In genomic region chr19:7068599-7068998, GRCh38 we compare ENCODE assay signal across 6 cellular contexts. TPM values are rescaled to one million over a fixed set of nuclear protein-coding genes. Genes with fewer than 3 reads are reported as not detected.
DNase-seq lines count a peak whose midpoint lies in the region; ATAC-seq, FAIRE-seq and TF ChIP-seq lines count a peak whose summit lies in the region.

No MANE protein-coding gene starts in this region.

- peak overlapping the region; percentile 69; the same call in 1 of the 2 replicates for H3K4me2 ChIP-seq in GM12878 (ENCODE audit: control insufficient read depth, insufficient read depth)

- H3K4me3 ChIP-seq in HUES48 (ENCODE audit: low read depth, low read length) (peak overlapping the region; percentile 52), GM12878 (peak overlapping the region; percentile 14; the same call in 1 of the 2 replicates)

- 34% methylated on average over 6 of the region's 6 CpGs for WGBS in GM12878 (ENCODE audit: insufficient coverage, insufficient replicate concordance, low lambda C conversion rate, missing lambda C conversion rate)

- CTCF ChIA-PET in GM12878 (lab: Yijun Ruan, JAX) = interaction anchor here (1.0 to 2.5 kb wide), 9 partner anchors 13 to 329 kb away, joined by 3 to 6 read pairs (median 4); no protein-coding TSS in a partner anchor

- H3K36me3 ChIP-seq in HUES48 (ENCODE audit: control insufficient read depth, insufficient read depth, low read length) = peaks cover 20% of the 10 kb centered on the region
- peaks cover 6 to 12% of the 10 kb centered on the region in 2 experiments for H3K36me3 ChIP-seq in GM12878 (ENCODE audit: control insufficient read depth in 2 of 2, insufficient read depth in 2 of 2, low read length in 1 of 2)

- no peak for TF ChIP-seq POLR2A in GM12878 (IDR thresholded peaks at IDR 0.05; ENCODE audit: low read depth, low read length)

- peaks cover 21% of the 10 kb centered on the region for H3K36me3 Mint-ChIP-seq in osteocyte (ENCODE audit: unreplicated experiment)

- TF ChIP-seq RAD21 in GM12878 (IDR thresholded peaks at IDR 0.05; ENCODE audit: insufficient read depth, low read depth, low read length) = no peak

- DNase-seq in GM12878 (ENCODE audit: low read depth, low spot score) = no peak
- DNase-seq in osteocyte (ENCODE audit: extremely low spot score, unreplicated experiment) = no peak
- no peak for DNase-seq in NCI-H1694 (lab: John Stamatoyannopoulos, UW)
- DNase-seq in NCI-H1436 (lab: John Stamatoyannopoulos, UW) = no peak
- DNase-seq in NCI-H510A treated with DMSO at 0.1 percent for 48 hours (lab: John Stamatoyannopoulos, UW) = no peak

- H3K27me3 ChIP-seq in HUES48 (ENCODE audit: control insufficient read depth, insufficient read depth, low read length) (no peaks in the 10 kb centered on the region), GM12878 (replicated peaks in 1 of 2; ENCODE audit: control insufficient read depth in 2 of 2, insufficient read depth in 2 of 2, low read length in 1 of 2) (no peaks in the 10 kb centered on the region)

- SMC1A ChIA-PET in GM12878 (lab: Charles Lee; ENCODE audit: uncharacterized antibody, unreplicated experiment) = interaction anchor here (0.8 to 2.8 kb wide), 9 partner anchors 29 to 707 kb away, joined by 3 to 13 read pairs (median 4); partner anchors contain the start of genes ALKBH7 and CLPP

- H3K9ac ChIP-seq in HUES48 (ENCODE audit: low read depth, low read length) = no peak overlapping the region
- no peak overlapping the region for H3K9ac ChIP-seq in GM12878 (ENCODE audit: control insufficient read depth, insufficient read depth, low read length)

- H3K4me3 Mint-ChIP-seq in osteocyte (ENCODE audit: unreplicated experiment) = peak overlapping the region; percentile 95

- H2AFZ ChIP-seq in GM12878 (ENCODE audit: control insufficient read depth, low read depth, low read length) = peak overlapping the region; percentile 86

- H3K27me3 Mint-ChIP-seq in osteocyte (ENCODE audit: unreplicated experiment) = no peaks in the 10 kb centered on the region

- no peak for FAIRE-seq in GM12878 (lab: Jason Lieb, UNC)

- intact Hi-C loops in GM12878 (cut with micrococcal nuclease; ENCODE audit: unreplicated experiment) = no loop called here

- H3K9me3 ChIP-seq in HUES48 (ENCODE audit: control insufficient read depth, insufficient read depth, low read length) (peaks cover 24% of the 10 kb centered on the region), GM12878 (replicated peaks; ENCODE audit: control insufficient read depth, insufficient read depth, low read length) (peaks cover 3% of the 10 kb centered on the region; the same call in 2 of the 3 replicates)

- H3K9me3 Mint-ChIP-seq in osteocyte (ENCODE audit: unreplicated experiment) = no peaks in the 10 kb centered on the region

- H3K27ac Mint-ChIP-seq in osteocyte (ENCODE audit: unreplicated experiment) = peak overlapping the region; percentile 95

- no peak overlapping the region for H3K27ac ChIP-seq in HUES48 (ENCODE audit: low read depth, low read length)
- no peak overlapping the region for H3K27ac ChIP-seq in GM12878 (ENCODE audit: control insufficient read depth, insufficient read depth)

- POLR2A ChIA-PET in GM12878 (lab: Charles Lee) = interaction anchor here (0.6 to 1.9 kb wide), 10 partner anchors 17 to 264 kb away, joined by 3 to 14 read pairs (median 4); no protein-coding TSS in a partner anchor

- peaks cover 24% of the 10 kb centered on the region for H3K4me1 Mint-ChIP-seq in osteocyte (ENCODE audit: unreplicated experiment)

- no peak for TF ChIP-seq CTCF in GM12878 (IDR thresholded peaks at IDR 0.05 in 2 of 3, conservative IDR thresholded peaks at IDR 0.05 in 1 of 3; ENCODE audit: control insufficient read depth in 2 of 3, extremely low read depth in 1 of 3, insufficient read depth in 1 of 3, low read depth in 3 of 3, low read length in 3 of 3)
- TF ChIP-seq CTCF in osteocyte (IDR thresholded peaks at IDR 0.05) = no peak

- TF ChIP-seq EP300 in GM12878 (IDR thresholded peaks at IDR 0.05; ENCODE audit: borderline replicate concordance in 1 of 2, control insufficient read depth in 1 of 2, low read depth in 2 of 2, low read length in 2 of 2) = no peak

- peaks cover 4% of the 10 kb centered on the region; the same call in 1 of the 2 replicates for H3K4me1 ChIP-seq in HUES48 (ENCODE audit: control insufficient read depth, insufficient read depth, low read length)
- no peaks in the 10 kb centered on the region for H3K4me1 ChIP-seq in GM12878 (ENCODE audit: control insufficient read depth, insufficient read depth, low read length)

- BruUV-seq in GM12878 (replicated peaks; lab: Mats Ljungman, UMichigan) = no TSS peak

- RAD21 ChIA-PET in GM12878 (lab: Charles Lee; ENCODE audit: unreplicated experiment) = interaction anchor here (0.8 to 2.3 kb wide), 13 partner anchors 31 to 312 kb away, joined by 3 to 15 read pairs (median 5); partner anchors contain the start of gene ARHGEF18

- H4K20me1 ChIP-seq in GM12878 (ENCODE audit: control insufficient read depth, insufficient read depth) = no peaks in the 10 kb centered on the region

- ATAC-seq in GM12878 = no peak

- H3K79me2 ChIP-seq in GM12878 (ENCODE audit: control insufficient read depth, insufficient read depth, low read length) = peaks cover 12% of the 10 kb centered on the region

- in situ Hi-C loops in GM12878 (cut with MboI) = no loop called here

RNA-seq across cellular contexts. Expression of gene ZNF557, which starts 0.9 kb away (rescaled TPM):
- total RNA-seq in GM12878 (2013; cell fraction: nucleolus; rRNA removed) = 34.6 and 36.2 TPM in 2 replicates
- total RNA-seq in GM12878 (2014; rRNA removed) = 11.0 and 12.4 TPM in 2 replicates
- 10.9 and 11.4 TPM in 2 replicates for total RNA-seq in GM12878 (2014; rRNA removed; fragmentation: Illumina TruSeq; extraction: Trizol)
- total RNA-seq in GM12878 (2021) = 10.7 and 12.1 TPM in 2 replicates
- polyA plus RNA-seq in GM12878 (2011; ENCODE audit: low read depth) = 2.2 TPM
- polyA plus RNA-seq in GM12878 (2011; rRNA removed) = 10.4 and 11.8 TPM in 2 replicates
- polyA plus RNA-seq in GM12878 (2011; cell fraction: cytosol; rRNA removed) = 7.2 and 7.4 TPM in 2 replicates
- 9.0 and 10.2 TPM in 2 replicates for polyA plus RNA-seq in GM12878 (2011; cell fraction: nucleus; rRNA removed)
- 3.2 and 3.9 TPM in 2 replicates for polyA plus RNA-seq in GM12878 (2012)
- 4.8 and 5.0 TPM in 2 replicates for polyA plus RNA-seq in GM12878 (2014; fragmentation: Illumina TruSeq; extraction: Trizol)
- polyA plus RNA-seq in GM12878 (2014; fragmentation: Nextera tagmentation; extraction: Ambion mirVana) = 1 to 10 TPM; 5.0 to 5.5 TPM
- 3.8 and 3.9 TPM in 2 replicates for polyA plus RNA-seq in GM12878 (2014; rRNA removed)
- 1 to 10 TPM; 8.1 to 10.0 TPM for polyA plus RNA-seq in GM12878 (2016; fragmentation: Nextera tagmentation; extraction: Ambion mirVana)
- polyA minus RNA-seq in GM12878 (2011; rRNA and poly(A)+ RNA removed) = 24.1 and 29.0 TPM in 2 replicates
- 8.4 and 9.5 TPM in 2 replicates for polyA minus RNA-seq in GM12878 (2011; cell fraction: cytosol; rRNA and poly(A)+ RNA removed)
- 10.5 and 17.7 TPM in 2 replicates for polyA minus RNA-seq in GM12878 (2011; cell fraction: nucleus; rRNA and poly(A)+ RNA removed)
- total RNA-seq in osteocyte = 13.5 and 13.6 TPM in 2 replicates

RNA-seq across cellular contexts. Expression of gene MBD3L3, which starts 10.1 kb away (rescaled TPM):
- not detected in 2 replicates for total RNA-seq in GM12878 (2013; cell fraction: nucleolus; rRNA removed)
- total RNA-seq in GM12878 (2014; rRNA removed) (not detected in 2 replicates), GM12878 (2014; rRNA removed; fragmentation: Illumina TruSeq; extraction: Trizol) (not detected in 2 replicates), GM12878 (2021) (not detected in 2 replicates), osteocyte (not detected in 2 replicates)
- polyA plus RNA-seq in GM12878 (2011; ENCODE audit: low read depth) = not detected
- polyA plus RNA-seq in GM12878 (2011; rRNA removed) (not detected in 2 replicates), GM12878 (2014; fragmentation: Illumina TruSeq; extraction: Trizol) (not detected in 2 replicates), GM12878 (2014; fragmentation: Nextera tagmentation; extraction: Ambion mirVana) (not detected), GM12878 (2014; rRNA removed) (not detected in 2 replicates), GM12878 (2016; fragmentation: Nextera tagmentation; extraction: Ambion mirVana) (not detected)
- not detected in 2 replicates for polyA plus RNA-seq in GM12878 (2011; cell fraction: cytosol; rRNA removed)
- polyA plus RNA-seq in GM12878 (2011; cell fraction: nucleus; rRNA removed) = not detected in 2 replicates
- not detected in 2 replicates for polyA plus RNA-seq in GM12878 (2012)
- polyA minus RNA-seq in GM12878 (2011; rRNA and poly(A)+ RNA removed) = not detected in 2 replicates
- not detected in 2 replicates for polyA minus RNA-seq in GM12878 (2011; cell fraction: cytosol; rRNA and poly(A)+ RNA removed)
- not detected in 2 replicates for polyA minus RNA-seq in GM12878 (2011; cell fraction: nucleus; rRNA and poly(A)+ RNA removed)

RNA-seq across cellular contexts. Expression of gene MBD3L2, which starts 19.5 kb away (rescaled TPM):
- not detected in 2 replicates for total RNA-seq in GM12878 (2013; cell fraction: nucleolus; rRNA removed)
- total RNA-seq in GM12878 (2014; rRNA removed) = not detected in 2 replicates
- total RNA-seq in GM12878 (2014; rRNA removed; fragmentation: Illumina TruSeq; extraction: Trizol) = not detected in 2 replicates
- total RNA-seq in GM12878 (2021) = not detected in 2 replicates
- polyA plus RNA-seq in GM12878 (2011; ENCODE audit: low read depth) = not detected
- polyA plus RNA-seq in GM12878 (2011; rRNA removed) = not detected in 2 replicates
- not detected in 2 replicates for polyA plus RNA-seq in GM12878 (2011; cell fraction: cytosol; rRNA removed)
- polyA plus RNA-seq in GM12878 (2011; cell fraction: nucleus; rRNA removed) = not detected in 2 replicates
- polyA plus RNA-seq in GM12878 (2012) = not detected in 2 replicates
- not detected in 2 replicates for polyA plus RNA-seq in GM12878 (2014; fragmentation: Illumina TruSeq; extraction: Trizol)
- polyA plus RNA-seq in GM12878 (2014; fragmentation: Nextera tagmentation; extraction: Ambion mirVana) = not detected
- polyA plus RNA-seq in GM12878 (2014; rRNA removed) = not detected in 2 replicates
- not detected for polyA plus RNA-seq in GM12878 (2016; fragmentation: Nextera tagmentation; extraction: Ambion mirVana)
- not detected in 2 replicates for polyA minus RNA-seq in GM12878 (2011; rRNA and poly(A)+ RNA removed)
- not detected in 2 replicates for polyA minus RNA-seq in GM12878 (2011; cell fraction: cytosol; rRNA and poly(A)+ RNA removed)
- polyA minus RNA-seq in GM12878 (2011; cell fraction: nucleus; rRNA and poly(A)+ RNA removed) = not detected in 2 replicates
- total RNA-seq in osteocyte = not detected in 2 replicates

RNA-seq across cellular contexts. Expression of gene MBD3L4, which starts 28.6 kb away (rescaled TPM):
- total RNA-seq in GM12878 (2013; cell fraction: nucleolus; rRNA removed) = not detected in 2 replicates
- not detected in 2 replicates for total RNA-seq in GM12878 (2014; rRNA removed)
- not detected in 2 replicates for total RNA-seq in GM12878 (2014; rRNA removed; fragmentation: Illumina TruSeq; extraction: Trizol)
- total RNA-seq in GM12878 (2021) = not detected in 2 replicates
- polyA plus RNA-seq in GM12878 (2011; ENCODE audit: low read depth) = not detected
- polyA plus RNA-seq in GM12878 (2011; rRNA removed) = not detected in 2 replicates
- polyA plus RNA-seq in GM12878 (2011; cell fraction: cytosol; rRNA removed) = not detected in 2 replicates
- not detected in 2 replicates for polyA plus RNA-seq in GM12878 (2011; cell fraction: nucleus; rRNA removed)
- polyA plus RNA-seq in GM12878 (2012) = not detected in 2 replicates
- polyA plus RNA-seq in GM12878 (2014; fragmentation: Illumina TruSeq; extraction: Trizol) = not detected in 2 replicates
- not detected for polyA plus RNA-seq in GM12878 (2014; fragmentation: Nextera tagmentation; extraction: Ambion mirVana)
- polyA plus RNA-seq in GM12878 (2014; rRNA removed) = not detected in 2 replicates
- not detected for polyA plus RNA-seq in GM12878 (2016; fragmentation: Nextera tagmentation; extraction: Ambion mirVana)
- polyA minus RNA-seq in GM12878 (2011; rRNA and poly(A)+ RNA removed) = not detected in 2 replicates
- not detected in 2 replicates for polyA minus RNA-seq in GM12878 (2011; cell fraction: cytosol; rRNA and poly(A)+ RNA removed)
- polyA minus RNA-seq in GM12878 (2011; cell fraction: nucleus; rRNA and poly(A)+ RNA removed) = not detected in 2 replicates
- total RNA-seq in osteocyte = not detected in 2 replicates

RNA-seq across cellular contexts. Expression of gene MBD3L5, which starts 38.2 kb away (rescaled TPM):
- total RNA-seq in GM12878 (2013; cell fraction: nucleolus; rRNA removed) = not detected in 2 replicates
- total RNA-seq in GM12878 (2014; rRNA removed) (not detected in 2 replicates), GM12878 (2014; rRNA removed; fragmentation: Illumina TruSeq; extraction: Trizol) (not detected in 2 replicates), GM12878 (2021) (not detected in 2 replicates), osteocyte (not detected in 2 replicates)
- not detected for polyA plus RNA-seq in GM12878 (2011; ENCODE audit: low read depth)
- polyA plus RNA-seq in GM12878 (2011; rRNA removed) (not detected in 2 replicates), GM12878 (2014; fragmentation: Illumina TruSeq; extraction: Trizol) (not detected in 2 replicates), GM12878 (2014; fragmentation: Nextera tagmentation; extraction: Ambion mirVana) (not detected), GM12878 (2014; rRNA removed) (not detected in 2 replicates), GM12878 (2016; fragmentation: Nextera tagmentation; extraction: Ambion mirVana) (not detected)
- polyA plus RNA-seq in GM12878 (2011; cell fraction: cytosol; rRNA removed) = not detected in 2 replicates
- polyA plus RNA-seq in GM12878 (2011; cell fraction: nucleus; rRNA removed) = not detected in 2 replicates
- not detected in 2 replicates for polyA plus RNA-seq in GM12878 (2012)
- not detected in 2 replicates for polyA minus RNA-seq in GM12878 (2011; rRNA and poly(A)+ RNA removed)
- polyA minus RNA-seq in GM12878 (2011; cell fraction: cytosol; rRNA and poly(A)+ RNA removed) = not detected in 2 replicates
- not detected in 2 replicates for polyA minus RNA-seq in GM12878 (2011; cell fraction: nucleus; rRNA and poly(A)+ RNA removed)
